8 cellular contexts compared by ENCODE assay signal in genomic region chr2:43059183-43059897, GRCh38.
DNase-seq lines count a peak whose midpoint lies in the region; ATAC-seq and TF ChIP-seq lines count a peak whose summit lies in the region.

No MANE protein-coding gene starts in this region.

- POLR2A ChIA-PET in activated CD8-positive, alpha-beta T cell treated with anti-CD3 and anti-CD28 coated beads for 36 hours (lab: Charles Lee) = interaction anchor here (1.0 to 1.1 kb wide), 2 partner anchors 167 to 168 kb away, joined by 3 read pairs; partner anchors contain the start of gene ZFP36L2

- H3K27me3 Mint-ChIP-seq in CD4-positive, CD25-positive, alpha-beta regulatory T cell = no peaks in the 10 kb centered on the region
- no peaks in the 10 kb centered on the region for H3K27me3 Mint-ChIP-seq in activated CD8-positive, alpha-beta T cell treated with anti-CD3 and anti-CD28 coated beads for 36 hours
- H3K27me3 Mint-ChIP-seq in stimulated activated naive CD8-positive, alpha-beta T cell treated with anti-CD3 and anti-CD28 coated beads, Interleukin-15, amount 100 ng/mL, for 72 hours = peaks cover 27% of the 10 kb centered on the region

- H3K36me3 Mint-ChIP-seq in CD4-positive, CD25-positive, alpha-beta regulatory T cell = no peaks in the 10 kb centered on the region
- H3K36me3 Mint-ChIP-seq in activated CD8-positive, alpha-beta T cell treated with anti-CD3 and anti-CD28 coated beads for 36 hours (ENCODE audit: low read depth) = peaks cover 3% of the 10 kb centered on the region

- peak overlapping the region; percentile 59 for H3K4me3 ChIP-seq in CD4-positive, CD25-positive, alpha-beta regulatory T cell (ENCODE audit: low read depth, low read length)
- H3K4me3 ChIP-seq in HFF-Myc (replicated peaks; ENCODE audit: low read depth, low read length) (no peak overlapping the region), muscle layer of colon (ENCODE audit: low read depth in 1 of 2, low read length in 2 of 2) (no peak overlapping the region)

- ATAC-seq in CD4-positive, CD25-positive, alpha-beta regulatory T cell (ENCODE audit: low read depth in 2 of 2) = peak; percentile 66 to 77
- ATAC-seq in activated CD8-positive, alpha-beta T cell treated with anti-CD3 and anti-CD28 coated beads for 36 hours = peak; percentile 95
- ATAC-seq in stimulated activated naive CD8-positive, alpha-beta T cell treated with anti-CD3 and anti-CD28 coated beads, Interleukin-15, amount 100 ng/mL, for 72 hours = peak; percentile 97

- no peak for TF ChIP-seq CTCF in HFF-Myc (IDR thresholded peaks at IDR 0.05; ENCODE audit: low read depth, low read length, missing control alignments)
- TF ChIP-seq CTCF in activated CD8-positive, alpha-beta T cell treated with anti-CD3 and anti-CD28 coated beads for 36 hours (IDR thresholded peaks at IDR 0.05) = no peak

- H3K27ac Mint-ChIP-seq in CD4-positive, CD25-positive, alpha-beta regulatory T cell = peak overlapping the region; percentile 57 to 92 (median 92)
- H3K27ac Mint-ChIP-seq in activated CD8-positive, alpha-beta T cell treated with anti-CD3 and anti-CD28 coated beads for 36 hours = peak overlapping the region; percentile 79
- H3K27ac Mint-ChIP-seq in stimulated activated naive CD8-positive, alpha-beta T cell treated with anti-CD3 and anti-CD28 coated beads, Interleukin-15, amount 100 ng/mL, for 72 hours = peak overlapping the region in 1 of 2 donors; percentile 5

- H3K9ac ChIP-seq in muscle layer of colon (ENCODE audit: low read length) = no peak overlapping the region

- H3K36me3 ChIP-seq in CD4-positive, CD25-positive, alpha-beta regulatory T cell (ENCODE audit: control insufficient read depth, insufficient read depth, low read length) = no peaks in the 10 kb centered on the region
- no peaks in the 10 kb centered on the region for H3K36me3 ChIP-seq in muscle layer of colon (ENCODE audit: insufficient read depth, low read length)

- intact Hi-C loops in activated CD8-positive, alpha-beta T cell treated with anti-CD3 and anti-CD28 coated beads for 36 hours (cut with micrococcal nuclease) = loop anchor here (2.0 to 5.0 kb wide), 2 partner anchors 73 to 159 kb away; no protein-coding TSS in a partner anchor

- DNase-seq in CD4-positive, CD25-positive, alpha-beta regulatory T cell = peak in 2 of 3 donors; percentile 48 to 71
- DNase-seq in HFF-Myc (ENCODE audit: extremely low read depth, low read depth) (peak; percentile 92), NCI-H2107 treated with DMSO at 0.1 percent for 48 hours (lab: John Stamatoyannopoulos, UW; ENCODE audit: unreplicated experiment) (peak; percentile 82), NCI-H1105 treated with DMSO at 0.1 percent for 48 hours (lab: John Stamatoyannopoulos, UW) (no peak)
- peak; percentile 89 for DNase-seq in activated CD8-positive, alpha-beta T cell treated with anti-CD3 and anti-CD28 coated beads for 36 hours
- DNase-seq in effector CD4-positive, alpha-beta T cell = peak; percentile 31
- peak; percentile 70 to 92 for DNase-seq in stimulated activated naive CD8-positive, alpha-beta T cell treated with anti-CD3 and anti-CD28 coated beads, Interleukin-15, amount 100 ng/mL, for 72 hours

- peak overlapping the region; percentile 47 for H3K27ac ChIP-seq in CD4-positive, CD25-positive, alpha-beta regulatory T cell (ENCODE audit: insufficient read depth, low read length, poor library complexity, severe bottlenecking)
- H3K27ac ChIP-seq in muscle layer of colon (ENCODE audit: low read depth, low read length) = peak overlapping the region; percentile 38

- peaks cover 21% of the 10 kb centered on the region for H3K4me1 ChIP-seq in CD4-positive, CD25-positive, alpha-beta regulatory T cell (ENCODE audit: control insufficient read depth, insufficient read depth, low read length, poor library complexity, severe bottlenecking)
- H3K4me1 ChIP-seq in muscle layer of colon (ENCODE audit: insufficient read depth, low read length) = peaks cover 6% of the 10 kb centered on the region

- peaks cover 0 to 2% (median 0%) of the 10 kb centered on the region in 7 donors for H3K9me3 Mint-ChIP-seq in CD4-positive, CD25-positive, alpha-beta regulatory T cell
- H3K9me3 Mint-ChIP-seq in activated CD8-positive, alpha-beta T cell treated with anti-CD3 and anti-CD28 coated beads for 36 hours = peaks cover 3% of the 10 kb centered on the region
- H3K9me3 Mint-ChIP-seq in stimulated activated naive CD8-positive, alpha-beta T cell treated with anti-CD3 and anti-CD28 coated beads, Interleukin-15, amount 100 ng/mL, for 72 hours = no peaks in the 10 kb centered on the region

- H3K4me1 Mint-ChIP-seq in CD4-positive, CD25-positive, alpha-beta regulatory T cell = peaks cover 11 to 31% (median 19%) of the 10 kb centered on the region in 4 donors
- peaks cover 30% of the 10 kb centered on the region for H3K4me1 Mint-ChIP-seq in activated CD8-positive, alpha-beta T cell treated with anti-CD3 and anti-CD28 coated beads for 36 hours (ENCODE audit: low read depth)
- H3K4me1 Mint-ChIP-seq in stimulated activated naive CD8-positive, alpha-beta T cell treated with anti-CD3 and anti-CD28 coated beads, Interleukin-15, amount 100 ng/mL, for 72 hours = peaks cover 27% of the 10 kb centered on the region

- no peaks in the 10 kb centered on the region for H3K27me3 ChIP-seq in CD4-positive, CD25-positive, alpha-beta regulatory T cell (ENCODE audit: control insufficient read depth, insufficient read depth, low read length)
- H3K27me3 ChIP-seq in muscle layer of colon (ENCODE audit: control insufficient read depth in 1 of 2, insufficient read depth in 2 of 2, low read length in 2 of 2) = no peaks in the 10 kb centered on the region

- H3K4me3 Mint-ChIP-seq in CD4-positive, CD25-positive, alpha-beta regulatory T cell = peak overlapping the region in 3 of 4 donors; percentile 65 to 78 (median 66)
- no peak overlapping the region for H3K4me3 Mint-ChIP-seq in activated CD8-positive, alpha-beta T cell treated with anti-CD3 and anti-CD28 coated beads for 36 hours
- peak overlapping the region; percentile 18 to 61 for H3K4me3 Mint-ChIP-seq in stimulated activated naive CD8-positive, alpha-beta T cell treated with anti-CD3 and anti-CD28 coated beads, Interleukin-15, amount 100 ng/mL, for 72 hours

- H3K9me3 ChIP-seq in CD4-positive, CD25-positive, alpha-beta regulatory T cell (ENCODE audit: control insufficient read depth in 2 of 2, low read length in 2 of 2) = no peaks in the 10 kb centered on the region
- no peaks in the 10 kb centered on the region for H3K9me3 ChIP-seq in muscle layer of colon (ENCODE audit: low read length)

- CTCF ChIA-PET in activated CD8-positive, alpha-beta T cell treated with anti-CD3 and anti-CD28 coated beads for 36 hours (lab: Charles Lee) = interaction anchor here (1.0 to 2.7 kb wide), 3 partner anchors 81 to 424 kb away, joined by 3 to 14 read pairs (median 3); no protein-coding TSS in a partner anchor
